Comparison of ENCODE assay signal across 12 cellular contexts in the genomic region with DNA sequence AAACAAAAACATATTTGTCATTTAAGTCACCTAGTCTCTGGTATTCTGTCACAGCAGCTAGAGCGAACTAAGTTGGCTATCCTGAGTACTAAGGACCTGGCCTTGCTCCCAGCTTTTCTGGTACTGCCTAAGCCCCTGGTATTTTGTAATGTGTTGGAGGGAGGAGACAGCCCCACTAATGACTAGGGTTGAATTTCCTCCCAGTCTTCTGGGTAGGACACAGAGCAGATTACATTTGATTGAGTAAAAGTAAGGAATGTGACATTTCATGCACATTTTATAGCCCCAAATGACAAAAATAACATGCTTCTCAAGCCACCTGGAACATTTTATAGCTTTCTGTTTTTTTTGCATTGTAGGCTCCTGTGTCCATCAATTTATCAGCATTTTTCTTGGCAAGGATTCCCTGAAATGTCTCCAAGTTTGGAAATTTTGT. TPM values are rescaled to one million over a fixed set of nuclear protein-coding genes. Genes with fewer than 3 reads are reported as not detected.
A peak's percentile ranks its signal among the peaks of the same experiment; 100 is the strongest.
DNase-seq lines count a peak whose midpoint lies in the region; ATAC-seq and TF ChIP-seq lines count a peak whose summit lies in the region.
"Had no signal": no experiment of that assay in that cellular context is flagged by ENCODE, and none has a peak within 500 bp of the region (broad histone marks: within the 10 kb centered on the region; RNA-seq: fewer than 3 reads in every experiment).

No MANE protein-coding gene starts in this region.

- in situ Hi-C loops in GM23248 (cut with MboI), result no loop called here

- no peak overlapping the region for H2AFZ ChIP-seq in GM23248
- H2AFZ ChIP-seq in hepatocyte, result no peak overlapping the region

- TF ChIP-seq CTCF in cardiac fibroblast (IDR thresholded peaks at IDR 0.05; ENCODE audit: low read depth, low read length), result no peak
- TF ChIP-seq CTCF in hepatocyte (IDR thresholded peaks at IDR 0.05; ENCODE audit: poor library complexity), result no peak

- intact Hi-C loops in activated CD4-positive, alpha-beta T cell treated with anti-CD3 and anti-CD28 coated beads, Interleukin-2, amount 10 ng/mL, durations not matched to agents 24 days and 14 days (cut with micrococcal nuclease), result no loop called here

- no peaks in the 10 kb centered on the region for H3K27me3 ChIP-seq in GM23248 (replicated peaks; ENCODE audit: insufficient read depth)
- no peaks in the 10 kb centered on the region for H3K27me3 ChIP-seq in hepatocyte
- no peaks in the 10 kb centered on the region for H3K27me3 ChIP-seq in thymus (ENCODE audit: control insufficient read depth, insufficient read depth)

- no peak overlapping the region for H3K4me3 Mint-ChIP-seq in stimulated activated effector memory CD8-positive, alpha-beta T cell treated with anti-CD3 and anti-CD28 coated beads, Interleukin-12 subunit alpha, Interleukin-12 subunit beta, amount 100 ng/mL, for 72 hours
- H3K4me3 Mint-ChIP-seq in activated CD4-positive, alpha-beta T cell treated with anti-CD3 and anti-CD28 coated beads, Interleukin-2, amount 10 ng/mL, durations not matched to agents 24 days and 14 days, result no peak overlapping the region
- H3K4me3 Mint-ChIP-seq: naive thymus-derived CD8-positive, alpha-beta T cell had no signal

- H3K79me2 ChIP-seq in GM23248 (ENCODE audit: insufficient read depth) (no peaks in the 10 kb centered on the region), hepatocyte (no peaks in the 10 kb centered on the region)

- peak; percentile 82 for DNase-seq in GM23248
- peak; percentile 62 to 91 for DNase-seq in cardiac fibroblast (ENCODE audit: low read depth in 2 of 2)
- peak; percentile 42 for DNase-seq in hepatocyte (ENCODE audit: low spot score)
- DNase-seq in NCI-H2171 (lab: John Stamatoyannopoulos, UW), result no peak
- no peak for DNase-seq in stimulated activated effector memory CD8-positive, alpha-beta T cell treated with anti-CD3 and anti-CD28 coated beads, Interleukin-12 subunit alpha, Interleukin-12 subunit beta, amount 100 ng/mL, for 72 hours (ENCODE audit: low spot score in 2 of 2)
- no peak for DNase-seq in activated CD4-positive, alpha-beta T cell treated with anti-CD3 and anti-CD28 coated beads, Interleukin-2, amount 10 ng/mL, durations not matched to agents 24 days and 14 days
- DNase-seq: naive thymus-derived CD8-positive, alpha-beta T cell; SHP77 treated with DMSO at 0.1 percent for 48 hours; stimulated activated CD4-positive, alpha-beta T cell treated with anti-CD3 and anti-CD28 coated beads, Interleukin-12 subunit alpha, Interleukin-12 subunit beta, amount 100 ng/mL, for 4 hours; stimulated activated CD8-positive, alpha-beta memory T cell treated with anti-CD3 and anti-CD28 coated beads, Interleukin-4, amount 100 ng/mL, for 48 hours had no signal

- H3K9me3 Mint-ChIP-seq in stimulated activated effector memory CD8-positive, alpha-beta T cell treated with anti-CD3 and anti-CD28 coated beads, Interleukin-12 subunit alpha, Interleukin-12 subunit beta, amount 100 ng/mL, for 72 hours, result no peaks in the 10 kb centered on the region
- no peaks in the 10 kb centered on the region for H3K9me3 Mint-ChIP-seq in activated CD4-positive, alpha-beta T cell treated with anti-CD3 and anti-CD28 coated beads, Interleukin-2, amount 10 ng/mL, durations not matched to agents 24 days and 14 days
- H3K9me3 Mint-ChIP-seq: naive thymus-derived CD8-positive, alpha-beta T cell had no signal

- H3K27me3 Mint-ChIP-seq in activated CD4-positive, alpha-beta T cell treated with anti-CD3 and anti-CD28 coated beads, Interleukin-2, amount 10 ng/mL, durations not matched to agents 24 days and 14 days, result no peaks in the 10 kb centered on the region
- H3K27me3 Mint-ChIP-seq: naive thymus-derived CD8-positive, alpha-beta T cell had no signal

- H3K36me3 ChIP-seq in GM23248 (ENCODE audit: low read depth) (no peaks in the 10 kb centered on the region), hepatocyte (replicated peaks; ENCODE audit: insufficient read depth, low read depth) (no peaks in the 10 kb centered on the region), thymus (ENCODE audit: control insufficient read depth, insufficient read depth) (no peaks in the 10 kb centered on the region)

- H4K20me1 ChIP-seq in GM23248 (ENCODE audit: insufficient read depth) (no peaks in the 10 kb centered on the region), hepatocyte (ENCODE audit: insufficient read depth, poor library complexity, severe bottlenecking) (no peaks in the 10 kb centered on the region)

- 17 to 26% methylated on average over 1 of the region's 1 CpG for WGBS in GM23248 (ENCODE audit: low coverage in 1 of 2, low lambda C conversion rate in 2 of 2, missing lambda C conversion rate in 2 of 2), 2 experiments
- 78% methylated on average over 1 of the region's 1 CpG for WGBS in hepatocyte (ENCODE audit: low lambda C conversion rate, missing lambda C conversion rate)
- WGBS in thymus, result 94% methylated on average over 1 of the region's 1 CpG

- H3K4me1 ChIP-seq in GM23248 (ENCODE audit: insufficient read depth), result peaks cover 11% of the 10 kb centered on the region
- H3K4me1 ChIP-seq in hepatocyte (ENCODE audit: insufficient read depth), result peaks cover 5% of the 10 kb centered on the region
- H3K4me1 ChIP-seq in thymus (ENCODE audit: control insufficient read depth, insufficient read depth, low read length), result peaks cover 46% of the 10 kb centered on the region

- H3K9me2 ChIP-seq in GM23248 (ENCODE audit: insufficient read depth) (no peaks in the 10 kb centered on the region), hepatocyte (replicated peaks; ENCODE audit: insufficient read depth) (no peaks in the 10 kb centered on the region)

- H3K9ac ChIP-seq in GM23248, result no peak overlapping the region

- H3K4me1 Mint-ChIP-seq in stimulated activated effector memory CD8-positive, alpha-beta T cell treated with anti-CD3 and anti-CD28 coated beads, Interleukin-12 subunit alpha, Interleukin-12 subunit beta, amount 100 ng/mL, for 72 hours, result peaks cover 15% of the 10 kb centered on the region
- H3K4me1 Mint-ChIP-seq in activated CD4-positive, alpha-beta T cell treated with anti-CD3 and anti-CD28 coated beads, Interleukin-2, amount 10 ng/mL, durations not matched to agents 24 days and 14 days, result peaks cover 30% of the 10 kb centered on the region

- peaks cover 6% of the 10 kb centered on the region; the same call in 1 of the 2 replicates for H3F3A ChIP-seq in GM23248 (ENCODE audit: insufficient read depth)

- H3K36me3 Mint-ChIP-seq in stimulated activated effector memory CD8-positive, alpha-beta T cell treated with anti-CD3 and anti-CD28 coated beads, Interleukin-12 subunit alpha, Interleukin-12 subunit beta, amount 100 ng/mL, for 72 hours, result no peaks in the 10 kb centered on the region
- H3K36me3 Mint-ChIP-seq in activated CD4-positive, alpha-beta T cell treated with anti-CD3 and anti-CD28 coated beads, Interleukin-2, amount 10 ng/mL, durations not matched to agents 24 days and 14 days (ENCODE audit: low read depth), result no peaks in the 10 kb centered on the region
- H3K36me3 Mint-ChIP-seq: naive thymus-derived CD8-positive, alpha-beta T cell had no signal

- ATAC-seq in GM18861 (IDR thresholded peaks at IDR 0.05; ENCODE audit: unreplicated experiment), result no peak
- ATAC-seq in stimulated activated effector memory CD8-positive, alpha-beta T cell treated with anti-CD3 and anti-CD28 coated beads, Interleukin-12 subunit alpha, Interleukin-12 subunit beta, amount 100 ng/mL, for 72 hours, result no peak
- ATAC-seq: naive thymus-derived CD8-positive, alpha-beta T cell had no signal

- no peak overlapping the region for H3K4me3 ChIP-seq in GM23248
- no peak overlapping the region for H3K4me3 ChIP-seq in cardiac fibroblast (replicated peaks in 1 of 2; ENCODE audit: low read depth in 2 of 2, low read length in 2 of 2)
- no peak overlapping the region for H3K4me3 ChIP-seq in hepatocyte
- H3K4me3 ChIP-seq in thymus (ENCODE audit: low read length), result no peak overlapping the region

- H3K4me2 ChIP-seq in GM23248 (ENCODE audit: unreplicated experiment) (no peak overlapping the region), hepatocyte (no peak overlapping the region)

- H3K27ac ChIP-seq in GM23248, result peak overlapping the region; percentile 45
- H3K27ac ChIP-seq in hepatocyte, result no peak overlapping the region
- H3K27ac ChIP-seq in thymus (ENCODE audit: low read depth), result peak overlapping the region; percentile 68

- H3K9me3 ChIP-seq in GM23248 (ENCODE audit: low read depth) (no peaks in the 10 kb centered on the region), hepatocyte (ENCODE audit: low read depth) (no peaks in the 10 kb centered on the region), thymus (ENCODE audit: control insufficient read depth) (no peaks in the 10 kb centered on the region)

- no peak overlapping the region for H3K27ac Mint-ChIP-seq in stimulated activated effector memory CD8-positive, alpha-beta T cell treated with anti-CD3 and anti-CD28 coated beads, Interleukin-12 subunit alpha, Interleukin-12 subunit beta, amount 100 ng/mL, for 72 hours
- H3K27ac Mint-ChIP-seq in activated CD4-positive, alpha-beta T cell treated with anti-CD3 and anti-CD28 coated beads, Interleukin-2, amount 10 ng/mL, durations not matched to agents 24 days and 14 days, result no peak overlapping the region

RNA-seq across cellular contexts. Expression of a gene that starts 47.9 kb away (rescaled TPM):
- total RNA-seq in GM23248 (2014; rRNA removed; shearing (Covaris generic)), result 23.1 and 27.0 TPM in 2 replicates
- polyA plus RNA-seq in GM23248 (2016; fragmentation: Nextera tagmentation; extraction: Ambion mirVana), result 16.9 and 17.5 TPM in 2 replicates
- total RNA-seq in hepatocyte, result 67.4 and 94.4 TPM in 2 replicates
- polyA plus RNA-seq in hepatocyte, result 94.4 and 104 TPM in 2 replicates
- polyA plus RNA-seq in thymus, result 65.9 TPM
- 18.8 and 22.9 TPM in 2 replicates for total RNA-seq in activated CD4-positive, alpha-beta T cell treated with anti-CD3 and anti-CD28 coated beads, Interleukin-2, amount 10 ng/mL, durations not matched to agents 24 days and 14 days

Comparison
In these comparisons a context has a peak if more than half of its experiments do, and no peak if none do; other contexts are left out.
1. DNase-seq: peak in GM23248 (single experiment), cardiac fibroblast (2 of 2) and hepatocyte (single experiment); none in NCI-H2171 (single experiment), stimulated activated effector memory CD8-positive, alpha-beta T cell treated with anti-CD3 and anti-CD28 coated beads, Interleukin-12 subunit alpha, Interleukin-12 subunit beta, amount 100 ng/mL, for 72 hours (0 of 2) and activated CD4-positive, alpha-beta T cell treated with anti-CD3 and anti-CD28 coated beads, Interleukin-2, amount 10 ng/mL, durations not matched to agents 24 days and 14 days (single experiment).